8 cellular contexts compared by ENCODE assay signal in genomic region chr9:36190388-36191289, GRCh38. TPM values are rescaled to one million over a fixed set of nuclear protein-coding genes. Genes with fewer than 3 reads are reported as not detected.
A peak's percentile ranks its signal among the peaks of the same experiment; 100 is the strongest.
DNase-seq lines count a peak whose midpoint lies in the region; ATAC-seq, FAIRE-seq and TF ChIP-seq lines count a peak whose summit lies in the region.

Gene CLTA, plus strand, starts transcription at chr9:36190921. Its CDS starts 136 bp downstream, at chr9:36191057.

- FAIRE-seq in pancreas (lab: Jason Lieb, UNC) = peak; percentile 45

- H3K27ac Mint-ChIP-seq in activated naive CD8-positive, alpha-beta T cell treated with anti-CD3 and anti-CD28 coated beads, Interleukin-2, amount 50 U/mL, for 24 hours = peak within 1 kb of the TSS; percentile 87

- DNase-seq in NCI-H1417 treated with DMSO at 0.1 percent for 48 hours (lab: John Stamatoyannopoulos, UW) (peak; percentile 80), SW480 (ENCODE audit: low spot score) (peak; percentile 99), Right ventricle myocardium superior (peak; percentile 97), pancreas (peak; percentile 88 to 98 (median 96)), tibial artery (peak; percentile 98)
- DNase-seq in activated naive CD8-positive, alpha-beta T cell treated with anti-CD3 and anti-CD28 coated beads, Interleukin-2, amount 50 U/mL, for 24 hours = peak; percentile 93

- peaks cover 48% of the 10 kb centered on the region for H3K4me1 Mint-ChIP-seq in activated naive CD8-positive, alpha-beta T cell treated with anti-CD3 and anti-CD28 coated beads, Interleukin-2, amount 50 U/mL, for 24 hours

- ATAC-seq in HG02798 (IDR thresholded peaks at IDR 0.05; ENCODE audit: poor library complexity, unreplicated experiment) (peak; percentile 99), Right ventricle myocardium superior (ENCODE audit: poor library complexity) (peak; percentile 98), pancreas (peak; percentile 97 to 99 (median 98))
- peak; percentile 100 for ATAC-seq in activated naive CD8-positive, alpha-beta T cell treated with anti-CD3 and anti-CD28 coated beads, Interleukin-2, amount 50 U/mL, for 24 hours

- TF ChIP-seq CTCF in GM12875 (IDR thresholded peaks at IDR 0.05; ENCODE audit: borderline replicate concordance, insufficient read depth, low read depth, low read length) (peak; percentile 37; the same call in 1 of the 2 replicates), pancreas (IDR thresholded peaks at IDR 0.05) (peak in 1 of 4 donors; percentile 35), tibial artery (IDR thresholded peaks at IDR 0.05) (peak; percentile 47 to 53)

- H3K9me3 ChIP-seq in pancreas (no peaks in the 10 kb centered on the region), tibial artery (no peaks in the 10 kb centered on the region)

- H3K9me3 Mint-ChIP-seq in activated naive CD8-positive, alpha-beta T cell treated with anti-CD3 and anti-CD28 coated beads, Interleukin-2, amount 50 U/mL, for 24 hours = no peaks in the 10 kb centered on the region

- peak within 1 kb of the TSS; percentile 79 to 93 (median 88) for H3K27ac ChIP-seq in pancreas
- peak within 1 kb of the TSS; percentile 92 to 94 for H3K27ac ChIP-seq in tibial artery

- intact Hi-C loops in Right ventricle myocardium superior (cut with DNase I) = no loop called here
- intact Hi-C loops in pancreas (cut with DNase I) = no loop called here
- intact Hi-C loops in tibial artery (cut with DNase I; ENCODE audit: low total_unique reads) = no loop called here

- H3K27me3 ChIP-seq in pancreas (no peaks in the 10 kb centered on the region), tibial artery (no peaks in the 10 kb centered on the region)

- H3K4me3 Mint-ChIP-seq in activated naive CD8-positive, alpha-beta T cell treated with anti-CD3 and anti-CD28 coated beads, Interleukin-2, amount 50 U/mL, for 24 hours = peak within 1 kb of the TSS; percentile 98

- 0% methylated on average over 68 of the region's 68 CpGs for WGBS in pancreas, 2 donors

- H3K36me3 ChIP-seq in pancreas (no peaks in the 10 kb centered on the region), tibial artery (no peaks in the 10 kb centered on the region)

- peaks cover 23% of the 10 kb centered on the region for H3K36me3 Mint-ChIP-seq in activated naive CD8-positive, alpha-beta T cell treated with anti-CD3 and anti-CD28 coated beads, Interleukin-2, amount 50 U/mL, for 24 hours (ENCODE audit: low read depth)

- peaks cover 6% of the 10 kb centered on the region for H3K27me3 Mint-ChIP-seq in activated naive CD8-positive, alpha-beta T cell treated with anti-CD3 and anti-CD28 coated beads, Interleukin-2, amount 50 U/mL, for 24 hours

- H3K4me1 ChIP-seq in pancreas = peaks cover 14 to 34% (median 20%) of the 10 kb centered on the region in 3 donors
- H3K4me1 ChIP-seq in tibial artery = peaks cover 0 to 42% (median 30%) of the 10 kb centered on the region in 4 donors

- H3K4me3 ChIP-seq in GM12875 (ENCODE audit: low read depth, low read length) (peak within 1 kb of the TSS; percentile 93), pancreas (peak within 1 kb of the TSS; percentile 64 to 95 (median 83)), tibial artery (peak within 1 kb of the TSS; percentile 92 to 93)

RNA-seq across cellular contexts. Expression of gene CLTA, which starts in this region (rescaled TPM):
- total RNA-seq in Right ventricle myocardium superior (63.0 TPM), pancreas (10 to 100 TPM; 57.9 to 91.7 (median 77.7) TPM)
- 100 to 1,000 TPM in 1 of 2 donors, 10 to 100 TPM in 1; 49.2 to 102 TPM for polyA plus RNA-seq in pancreas

Comparison
In these comparisons a context has a peak if more than half of its experiments do, and no peak if none do; other contexts are left out.
1. Peak in every context shown above with its lines: DNase-seq, ATAC-seq, H3K4me3 ChIP-seq and H3K27ac ChIP-seq.